Comparison of ENCODE assay signal across 19 cellular contexts in genomic region chr1:188433428-188433827, GRCh38.
DNase-seq lines count a peak whose midpoint lies in the region; ATAC-seq and TF ChIP-seq lines count a peak whose summit lies in the region.
"Had no signal": no experiment of that assay in that cellular context is flagged by ENCODE, and none has a peak within 500 bp of the region (broad histone marks: within the 10 kb centered on the region; RNA-seq: fewer than 3 reads in every experiment).

No MANE protein-coding gene starts in this region.

- no peaks in the 10 kb centered on the region for H3K36me3 ChIP-seq in GM23248 (ENCODE audit: low read depth)
- H3K36me3 ChIP-seq in mesenchymal stem cell (ENCODE audit: control insufficient read depth in 1 of 2, insufficient read depth in 2 of 2, low read depth in 1 of 2, low read length in 2 of 2), result no peaks in the 10 kb centered on the region
- H3K36me3 ChIP-seq: brain microvascular endothelial cell had no signal

- H2BK12ac ChIP-seq in mesenchymal stem cell (ENCODE audit: low read length in 2 of 2), result no peak overlapping the region

- no peak overlapping the region for H3K18ac ChIP-seq in mesenchymal stem cell (ENCODE audit: low read depth in 1 of 2, low read length in 2 of 2)

- ATAC-seq in left lobe of liver (no peak), GM21717 (IDR thresholded peaks at IDR 0.05; ENCODE audit: unreplicated experiment) (no peak)
- ATAC-seq: left colon, T-cell had no signal

- no peaks in the 10 kb centered on the region for H3K9me2 ChIP-seq in GM23248 (ENCODE audit: insufficient read depth)

- H3K4me2 ChIP-seq in GM23248 (ENCODE audit: unreplicated experiment) (no peak overlapping the region), mesenchymal stem cell (ENCODE audit: low read length, poor library complexity, severe bottlenecking) (no peak overlapping the region)

- H4K20me1 ChIP-seq in GM23248 (ENCODE audit: insufficient read depth), result no peaks in the 10 kb centered on the region

- no peaks in the 10 kb centered on the region for H3K79me1 ChIP-seq in mesenchymal stem cell (replicated peaks; ENCODE audit: low read length, poor library complexity, severe bottlenecking)

- H3K27ac ChIP-seq in GM23248 (no peak overlapping the region), mesenchymal stem cell (ENCODE audit: low read length, poor library complexity, severe bottlenecking) (no peak overlapping the region), RWPE1 (no peak overlapping the region)
- H3K27ac ChIP-seq: brain microvascular endothelial cell had no signal

- in situ Hi-C loops in GM23248 (cut with MboI), result no loop called here

- H3K27me3 ChIP-seq in GM23248 (replicated peaks; ENCODE audit: insufficient read depth) (no peaks in the 10 kb centered on the region), mesenchymal stem cell (ENCODE audit: control insufficient read depth in 1 of 2, insufficient read depth in 1 of 2, low read length in 2 of 2) (no peaks in the 10 kb centered on the region)
- H3K27me3 ChIP-seq: brain microvascular endothelial cell had no signal

- H2AFZ ChIP-seq in GM23248 (no peak overlapping the region), mesenchymal stem cell (ENCODE audit: low read depth, low read length) (no peak overlapping the region)

- H3K4me3 ChIP-seq in GM23248, result no peak overlapping the region
- no peak overlapping the region for H3K4me3 ChIP-seq in choroid plexus epithelial cell (ENCODE audit: low read depth, low read length)
- H3K4me3 ChIP-seq in mesenchymal stem cell (ENCODE audit: insufficient read depth in 1 of 2, low read depth in 1 of 2, low read length in 2 of 2), result no peak overlapping the region

- WGBS in GM23248 (ENCODE audit: low coverage in 1 of 2, low lambda C conversion rate in 2 of 2, missing lambda C conversion rate in 2 of 2), 2 experiments, result 4 to 5% methylated on average over 2 of the region's 2 CpGs
- WGBS in mesenchymal stem cell, result no CpG with 5 or more reads among the region's 2 CpGs

- H3K4me1 ChIP-seq in GM23248 (ENCODE audit: insufficient read depth) (no peaks in the 10 kb centered on the region), mesenchymal stem cell (ENCODE audit: control insufficient read depth, insufficient read depth, low read depth, low read length) (no peaks in the 10 kb centered on the region)

- H3K23ac ChIP-seq in mesenchymal stem cell (ENCODE audit: low read length in 2 of 2), result no peak overlapping the region

- CTCF ChIA-PET in RWPE1 (lab: Yijun Ruan, JAX), result interaction anchor here (0.6 kb wide), 1 partner anchor 477 kb away, joined by 8 read pairs; no protein-coding TSS in a partner anchor

- no peak overlapping the region for H2BK120ac ChIP-seq in mesenchymal stem cell (ENCODE audit: low read depth, low read length)

- no peak overlapping the region for H3K4ac ChIP-seq in mesenchymal stem cell (ENCODE audit: low read depth in 1 of 2, low read length in 2 of 2)

- no peaks in the 10 kb centered on the region for H3K9me3 ChIP-seq in GM23248 (ENCODE audit: low read depth)
- H3K9me3 ChIP-seq in mesenchymal stem cell (ENCODE audit: control insufficient read depth, low read length), result no peaks in the 10 kb centered on the region

- no peak overlapping the region for H2BK5ac ChIP-seq in mesenchymal stem cell (ENCODE audit: low read depth, low read length, poor library complexity, severe bottlenecking)

- no peak overlapping the region for H3K14ac ChIP-seq in mesenchymal stem cell (ENCODE audit: low read length in 2 of 2)

- POLR2A ChIA-PET in RWPE1 (lab: Yijun Ruan, JAX; ENCODE audit: low non-redundant PET), result no interaction called here

- no peak for TF ChIP-seq CTCF in choroid plexus epithelial cell (conservative IDR thresholded peaks at IDR 0.05; ENCODE audit: low read depth, low read length)
- no peak for TF ChIP-seq CTCF in RWPE1 (conservative IDR thresholded peaks at IDR 0.05; ENCODE audit: low read depth)

- H4K8ac ChIP-seq in mesenchymal stem cell (ENCODE audit: low read length), result no peak overlapping the region

- peak; percentile 0 for DNase-seq in GM23248
- DNase-seq in NCI-H460 (ENCODE audit: extremely low read depth, low read depth), result peak; percentile 21
- peak; percentile 71 for DNase-seq in choroid plexus epithelial cell (ENCODE audit: low read depth)
- DNase-seq in mesenchymal stem cell, result peak; percentile 68
- DNase-seq in left lobe of liver (ENCODE audit: low spot score), result no peak
- DNase-seq in RWPE1 (ENCODE audit: low spot score), result no peak
- DNase-seq in NCI-H748 (lab: John Stamatoyannopoulos, UW; ENCODE audit: unreplicated experiment), result no peak
- DNase-seq: activated CD4-positive, alpha-beta T cell treated with anti-CD3 and anti-CD28 coated beads, Interleukin-2, amount 10 ng/mL, durations not matched to agents 7 days and 5 days; activated naive CD8-positive, alpha-beta T cell treated with anti-CD3 and anti-CD28 coated beads for 36 hours; brain microvascular endothelial cell; cortex of kidney; DMS79; left colon; NCI-H526; SHP77 treated with DMSO at 0.1 percent for 48 hours; stimulated activated CD4-positive, alpha-beta T cell treated with anti-CD3 and anti-CD28 coated beads, Interleukin-1b, Interleukin-23, amount 100 ng/mL, for 48 hours; stimulated activated naive CD4-positive, alpha-beta T cell; T-cell had no signal

- H3F3A ChIP-seq in GM23248 (ENCODE audit: insufficient read depth), result no peaks in the 10 kb centered on the region

- no peak overlapping the region for H2BK15ac ChIP-seq in mesenchymal stem cell (ENCODE audit: low read depth, poor library complexity, severe bottlenecking)

- H2AK5ac ChIP-seq in mesenchymal stem cell (ENCODE audit: low read length, severe bottlenecking), result no peak overlapping the region

- no peak overlapping the region for H4K91ac ChIP-seq in mesenchymal stem cell (ENCODE audit: low read length)

- H3K79me2 ChIP-seq in GM23248 (ENCODE audit: insufficient read depth), result no peaks in the 10 kb centered on the region

- H3K9ac ChIP-seq in GM23248 (no peak overlapping the region), mesenchymal stem cell (ENCODE audit: low read length) (no peak overlapping the region)

Comparison
In these comparisons a context has a peak if more than half of its experiments do, and no peak if none do; other contexts are left out.
1. DNase-seq: peak in GM23248 (single experiment), NCI-H460 (single experiment), choroid plexus epithelial cell (single experiment) and mesenchymal stem cell (single experiment); none in left lobe of liver (single experiment), RWPE1 (single experiment) and NCI-H748 (single experiment).